In the genomic region with DNA sequence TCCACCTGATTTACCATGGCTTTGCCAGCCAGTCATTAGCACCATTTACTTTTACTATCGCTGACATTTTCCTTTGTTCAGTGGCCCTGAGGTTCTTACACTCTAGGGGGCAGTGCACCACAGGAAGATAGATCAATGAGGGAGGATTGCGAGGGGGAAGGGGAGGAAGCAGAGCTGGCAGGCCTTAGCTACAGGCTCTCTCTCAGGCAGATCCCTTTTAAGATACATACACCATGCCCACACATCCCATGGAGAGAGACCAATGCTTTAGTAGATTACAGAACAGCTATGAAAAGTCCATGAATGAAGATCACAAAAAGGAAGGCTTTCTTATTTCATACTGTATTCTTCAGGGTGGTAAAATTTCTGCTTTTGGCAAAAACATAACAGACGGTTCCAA, we compare ENCODE assay signal across 8 cellular contexts. TPM values are rescaled to one million over a fixed set of nuclear protein-coding genes. Genes with fewer than 3 reads are reported as not detected.
DNase-seq lines count a peak whose midpoint lies in the region; ATAC-seq lines count a peak whose summit lies in the region.

No MANE protein-coding gene starts in this region.

- no peak overlapping the region for H3K4me2 ChIP-seq in mesenchymal stem cell (ENCODE audit: low read length, poor library complexity, severe bottlenecking)

- no peak overlapping the region for H3K18ac ChIP-seq in mesenchymal stem cell (ENCODE audit: low read depth in 1 of 2, low read length in 2 of 2)

- DNase-seq in CD1c-positive myeloid dendritic cell (ENCODE audit: extremely low spot score), result peak; percentile 74
- DNase-seq in NCI-H526 (lab: John Stamatoyannopoulos, UW), result peak; percentile 84 to 92
- DNase-seq in activated CD4-positive, alpha-beta T cell treated with anti-CD3 and anti-CD28 coated beads, Interleukin-2, amount 50 U/mL, for 4 hours, result peak; percentile 52 to 53
- peak; percentile 18 for DNase-seq in effector CD8-positive, alpha-beta T cell (lab: John Stamatoyannopoulos, UW)
- peak; percentile 78 for DNase-seq in mesenchymal stem cell
- DNase-seq in stimulated activated naive CD4-positive, alpha-beta T cell treated with Interleukin-2 at 50 U/mL for 16 hours (lab: John Stamatoyannopoulos, UW), result peak; percentile 24

- H3K27ac ChIP-seq in mesenchymal stem cell (ENCODE audit: low read length, poor library complexity, severe bottlenecking), result no peak overlapping the region

- H2BK120ac ChIP-seq in mesenchymal stem cell (ENCODE audit: low read depth, low read length), result no peak overlapping the region

- no peak overlapping the region for H3K4ac ChIP-seq in mesenchymal stem cell (ENCODE audit: low read depth in 1 of 2, low read length in 2 of 2)

- H3K4me3 ChIP-seq in mesenchymal stem cell (ENCODE audit: insufficient read depth in 1 of 2, low read depth in 1 of 2, low read length in 2 of 2), result no peak overlapping the region

- H2AK5ac ChIP-seq in mesenchymal stem cell (ENCODE audit: low read length, severe bottlenecking), result no peak overlapping the region

- H3K79me1 ChIP-seq in mesenchymal stem cell (replicated peaks; ENCODE audit: low read length, poor library complexity, severe bottlenecking), result peaks cover 13% of the 10 kb centered on the region

- no peak overlapping the region for H4K91ac ChIP-seq in mesenchymal stem cell (ENCODE audit: low read length)

- H2BK5ac ChIP-seq in mesenchymal stem cell (ENCODE audit: low read depth, low read length, poor library complexity, severe bottlenecking), result no peak overlapping the region

- no peaks in the 10 kb centered on the region for H3K9me3 ChIP-seq in mesenchymal stem cell (ENCODE audit: control insufficient read depth, low read length)

- H4K8ac ChIP-seq in mesenchymal stem cell (ENCODE audit: low read length), result no peak overlapping the region

- ATAC-seq in GM19395 (IDR thresholded peaks at IDR 0.05; ENCODE audit: unreplicated experiment), result peak; percentile 78
- peak; percentile 69 for ATAC-seq in HG03442 (IDR thresholded peaks at IDR 0.05; ENCODE audit: unreplicated experiment)

- H3K27me3 ChIP-seq in mesenchymal stem cell (ENCODE audit: control insufficient read depth in 1 of 2, insufficient read depth in 1 of 2, low read length in 2 of 2), result no peaks in the 10 kb centered on the region

- H3K23ac ChIP-seq in mesenchymal stem cell (ENCODE audit: low read length in 2 of 2), result no peak overlapping the region

- H2BK12ac ChIP-seq in mesenchymal stem cell (ENCODE audit: low read length in 2 of 2), result no peak overlapping the region

- no peaks in the 10 kb centered on the region for H3K4me1 ChIP-seq in mesenchymal stem cell (ENCODE audit: control insufficient read depth, insufficient read depth, low read depth, low read length)

- H2AFZ ChIP-seq in mesenchymal stem cell (ENCODE audit: low read depth, low read length), result no peak overlapping the region

- whole genome bisulfite sequencing in mesenchymal stem cell, result no CpG with 5 or more reads among the region's 3 CpGs

- H3K36me3 ChIP-seq in mesenchymal stem cell (ENCODE audit: control insufficient read depth in 1 of 2, insufficient read depth in 2 of 2, low read depth in 1 of 2, low read length in 2 of 2), result peaks cover 15 to 50% of the 10 kb centered on the region in 2 experiments

- no peak overlapping the region for H3K14ac ChIP-seq in mesenchymal stem cell (ENCODE audit: low read length in 2 of 2)

- H2BK15ac ChIP-seq in mesenchymal stem cell (ENCODE audit: low read depth, poor library complexity, severe bottlenecking), result no peak overlapping the region

- H3K9ac ChIP-seq in mesenchymal stem cell (ENCODE audit: low read length), result no peak overlapping the region

RNA-seq across cellular contexts. Expression of gene DENND11, which starts 47.4 kb away (rescaled TPM):
- polyA plus RNA-seq in mesenchymal stem cell (2013, experiment 1 of 2), result 3.3 TPM
- polyA plus RNA-seq in mesenchymal stem cell (2013, experiment 2 of 2), result 3.3 TPM

RNA-seq across cellular contexts. Expression of gene WEE2, which starts 53.6 kb away (rescaled TPM):
- not detected for polyA plus RNA-seq in mesenchymal stem cell (2013, experiment 1 of 2)
- not detected for polyA plus RNA-seq in mesenchymal stem cell (2013, experiment 2 of 2)

Comparison
In these comparisons a context has a peak if more than half of its experiments do, and no peak if none do; other contexts are left out.
1. DNase-seq: peak in every context shown above with its lines; median percentile 88 in NCI-H526; 78 in mesenchymal stem cell; 74 in CD1c-positive myeloid dendritic cell; 52 in activated CD4-positive, alpha-beta T cell treated with anti-CD3 and anti-CD28 coated beads, Interleukin-2, amount 50 U/mL, for 4 hours; 24 in stimulated activated naive CD4-positive, alpha-beta T cell treated with Interleukin-2 at 50 U/mL for 16 hours; 18 in effector CD8-positive, alpha-beta T cell.